ENCODE assay signal across 9 cellular contexts in the genomic region with DNA sequence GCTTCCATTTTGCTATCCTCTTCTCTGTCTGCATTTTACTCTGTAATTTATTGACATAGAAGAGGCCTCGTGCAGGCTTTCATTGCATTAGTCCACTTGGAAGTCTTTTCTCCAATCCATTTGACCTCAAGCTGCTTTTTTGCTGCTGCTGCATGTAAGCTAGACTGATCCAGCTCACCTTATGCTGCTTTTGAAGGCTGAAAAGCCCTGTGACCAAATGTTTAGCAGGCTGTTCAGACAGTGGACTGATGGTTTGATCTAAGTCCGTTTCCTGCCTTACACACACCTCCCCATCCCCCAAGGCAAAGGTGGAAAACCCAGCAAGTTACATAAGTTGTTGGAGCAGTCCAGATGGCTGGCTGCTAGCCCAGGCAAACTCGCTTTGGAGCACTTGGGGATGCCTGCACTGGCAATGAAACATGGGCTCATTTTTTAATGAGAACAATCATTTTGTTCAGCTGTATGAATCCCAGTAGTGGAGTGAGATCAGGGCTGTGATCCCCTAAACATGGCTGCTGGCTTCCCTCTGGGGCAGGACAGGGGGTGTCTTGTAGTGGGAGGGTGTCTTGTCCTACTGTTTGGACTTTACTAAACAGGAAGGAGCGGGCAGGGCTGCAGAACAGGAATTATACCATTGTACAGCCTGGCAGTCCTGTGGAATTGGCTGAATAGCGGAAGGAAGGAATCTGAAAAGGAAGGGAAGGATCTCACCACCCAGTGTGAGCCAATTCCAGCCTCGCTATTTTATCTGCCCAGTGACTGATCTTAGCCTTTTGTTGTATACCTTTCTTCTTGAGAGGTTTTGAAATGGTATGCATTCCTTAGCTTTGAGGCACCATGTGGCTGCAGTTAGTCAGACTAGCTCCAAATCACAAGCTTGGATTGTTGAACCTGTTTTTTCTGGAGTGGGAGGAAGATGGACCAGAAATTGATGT.
A peak's percentile ranks its signal among the peaks of the same experiment; 100 is the strongest.
DNase-seq lines count a peak whose midpoint lies in the region; ATAC-seq and TF ChIP-seq lines count a peak whose summit lies in the region.
"Had no signal": no experiment of that assay in that cellular context is flagged by ENCODE, and none has a peak within 500 bp of the region (broad histone marks: within the 10 kb centered on the region; RNA-seq: fewer than 3 reads in every experiment).

No MANE protein-coding gene starts in this region.

- TF ChIP-seq CTCF in colonic mucosa (IDR thresholded peaks at IDR 0.05) (no peak), right lobe of liver (IDR thresholded peaks at IDR 0.05) (no peak), testis (IDR thresholded peaks at IDR 0.05) (no peak)

- H3K4me1 ChIP-seq in colonic mucosa = peaks cover 16% of the 10 kb centered on the region
- peaks cover 0 to 25% (median 18%) of the 10 kb centered on the region in 4 donors for H3K4me1 ChIP-seq in right lobe of liver
- H3K4me1 ChIP-seq in testis = peaks cover 11% of the 10 kb centered on the region

- H3K27me3 ChIP-seq in colonic mucosa = no peaks in the 10 kb centered on the region
- no peaks in the 10 kb centered on the region for H3K27me3 ChIP-seq in right lobe of liver
- H3K27me3 ChIP-seq in testis = no peaks in the 10 kb centered on the region

- DNase-seq in DMS79 (lab: John Stamatoyannopoulos, UW) (peak; percentile 54), NCI-H69 (lab: John Stamatoyannopoulos, UW) (peak; percentile 91), colonic mucosa (peak; percentile 91), right lobe of liver (peak; percentile 89 to 96 (median 91)), testis (peak; percentile 61), SIG-M5 (lab: John Stamatoyannopoulos, UW) (no peak)

- intact Hi-C loops in colonic mucosa (cut with DNase I) (no loop called here), right lobe of liver (cut with DNase I) (no loop called here), testis (cut with DNase I; ENCODE audit: low total_unique reads) (no loop called here)

- no peak overlapping the region for H3K4me3 ChIP-seq in colonic mucosa
- peak overlapping the region in 1 of 3 donors; percentile 10 for H3K4me3 ChIP-seq in right lobe of liver
- no peak overlapping the region for H3K4me3 ChIP-seq in testis

- H3K9me3 ChIP-seq in colonic mucosa = no peaks in the 10 kb centered on the region
- no peaks in the 10 kb centered on the region for H3K9me3 ChIP-seq in right lobe of liver
- H3K9me3 ChIP-seq in testis = no peaks in the 10 kb centered on the region

- WGBS in right lobe of liver (ENCODE audit: insufficient coverage, low coverage, low lambda C conversion rate, missing lambda C conversion rate) = 24% methylated on average over 5 of the region's 6 CpGs
- WGBS in testis, 2 donors = 43 to 46% methylated on average over 5 to 6 of the region's 6 CpGs

- TF ChIP-seq POLR2A in right lobe of liver (IDR thresholded peaks at IDR 0.05) (peak; percentile 54), testis (IDR thresholded peaks at IDR 0.05) (no peak)

- peak overlapping the region; percentile 58 for H3K27ac ChIP-seq in colonic mucosa
- H3K27ac ChIP-seq in right lobe of liver = peak overlapping the region; percentile 24 to 72 (median 61)
- no peak overlapping the region for H3K27ac ChIP-seq in testis
- H3K27ac ChIP-seq: HL-60 had no signal

- H3K9ac ChIP-seq in colonic mucosa (ENCODE audit: low read depth in 2 of 2, low read length in 2 of 2) = peak overlapping the region in 1 of 2 donors; percentile 51

- ATAC-seq in right lobe of liver = peak; percentile 90 to 98 (median 94)
- no peak for ATAC-seq in HG03139 (IDR thresholded peaks at IDR 0.05; ENCODE audit: unreplicated experiment)
- ATAC-seq in GM21529 (IDR thresholded peaks at IDR 0.05; ENCODE audit: unreplicated experiment) = no peak

- no peaks in the 10 kb centered on the region for H3K36me3 ChIP-seq in colonic mucosa
- no peaks in the 10 kb centered on the region for H3K36me3 ChIP-seq in right lobe of liver
- no peaks in the 10 kb centered on the region for H3K36me3 ChIP-seq in testis (ENCODE audit: low read depth, missing control alignments)

Comparison
In these comparisons a context has a peak if more than half of its experiments do, and no peak if none do; other contexts are left out.
1. H3K27ac ChIP-seq: peak in colonic mucosa (single experiment) and right lobe of liver (3 of 3); none in testis (0 of 2).
2. ATAC-seq: peak in right lobe of liver (4 of 4); none in HG03139 (single experiment) and GM21529 (single experiment).